Comparison of ENCODE assay signal across 3 cellular contexts in genomic region chr5:131754363-131754762, GRCh38.
TF ChIP-seq lines count a peak whose summit lies in the region.

No MANE protein-coding gene starts in this region.

TF ChIP-seq in GM12891, 5 proteins besides CTCF, POLR2A, EP300 and RAD21:
- TF ChIP-seq PAX5 (IDR thresholded peaks at IDR 0.05; ENCODE audit: insufficient read depth, low read length, severe bottlenecking) (no peak), SPI1 (IDR thresholded peaks at IDR 0.05; ENCODE audit: low read depth, low read length) (0 out of 2 replicates have a peak, but pooled peaks have one; percentile 27)

TF ChIP-seq in IMR-90, 13 proteins besides CTCF, POLR2A, EP300 and RAD21:
- TF ChIP-seq BHLHE40 (IDR thresholded peaks at IDR 0.05; ENCODE audit: low read depth, low read length) (no peak), FOS (IDR thresholded peaks at IDR 0.05; ENCODE audit: low read depth, low read length) (no peak), NFE2L2 (IDR thresholded peaks at IDR 0.05; ENCODE audit: low read depth, low read length) (no peak), RCOR1 (IDR thresholded peaks at IDR 0.05; ENCODE audit: insufficient replicate concordance, low read length) (no peak), MXI1 (IDR thresholded peaks at IDR 0.05; ENCODE audit: borderline replicate concordance, low read depth, low read length) (no peak), MAZ (IDR thresholded peaks at IDR 0.05; ENCODE audit: borderline replicate concordance, low read depth, low read length) (no peak), RFX5 (IDR thresholded peaks at IDR 0.05; ENCODE audit: low read depth, low read length) (no peak), CEBPB (IDR thresholded peaks at IDR 0.05; ENCODE audit: low read depth, low read length) (no peak), CHD1 (IDR thresholded peaks at IDR 0.05; ENCODE audit: low read depth, low read length) (no peak), SMC3 (IDR thresholded peaks at IDR 0.05; ENCODE audit: low read depth, low read length) (no peak), MAFK (IDR thresholded peaks at IDR 0.05; ENCODE audit: low read depth, low read length) (no peak)
- TF ChIP-seq, protein P1, sequence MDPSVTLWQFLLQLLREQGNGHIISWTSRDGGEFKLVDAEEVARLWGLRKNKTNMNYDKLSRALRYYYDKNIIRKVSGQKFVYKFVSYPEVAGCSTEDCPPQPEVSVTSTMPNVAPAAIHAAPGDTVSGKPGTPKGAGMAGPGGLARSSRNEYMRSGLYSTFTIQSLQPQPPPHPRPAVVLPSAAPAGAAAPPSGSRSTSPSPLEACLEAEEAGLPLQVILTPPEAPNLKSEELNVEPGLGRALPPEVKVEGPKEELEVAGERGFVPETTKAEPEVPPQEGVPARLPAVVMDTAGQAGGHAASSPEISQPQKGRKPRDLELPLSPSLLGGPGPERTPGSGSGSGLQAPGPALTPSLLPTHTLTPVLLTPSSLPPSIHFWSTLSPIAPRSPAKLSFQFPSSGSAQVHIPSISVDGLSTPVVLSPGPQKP (IDR thresholded peaks at IDR 0.05; ENCODE audit: borderline replicate concordance, low read depth, low read length): no peak
- TF ChIP-seq, protein P2, sequence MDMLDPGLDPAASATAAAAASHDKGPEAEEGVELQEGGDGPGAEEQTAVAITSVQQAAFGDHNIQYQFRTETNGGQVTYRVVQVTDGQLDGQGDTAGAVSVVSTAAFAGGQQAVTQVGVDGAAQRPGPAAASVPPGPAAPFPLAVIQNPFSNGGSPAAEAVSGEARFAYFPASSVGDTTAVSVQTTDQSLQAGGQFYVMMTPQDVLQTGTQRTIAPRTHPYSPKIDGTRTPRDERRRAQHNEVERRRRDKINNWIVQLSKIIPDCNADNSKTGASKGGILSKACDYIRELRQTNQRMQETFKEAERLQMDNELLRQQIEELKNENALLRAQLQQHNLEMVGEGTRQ (IDR thresholded peaks at IDR 0.05; ENCODE audit: low read depth, low read length): no peak

TF ChIP-seq in GM12878, 131 proteins besides CTCF, POLR2A, EP300 and RAD21:
- TF ChIP-seq SPI1 (IDR thresholded peaks at IDR 0.05; ENCODE audit: borderline replicate concordance, insufficient read depth, low read depth, low read length) (no peak), HDGF (IDR thresholded peaks at IDR 0.05) (no peak), ATF2 (IDR thresholded peaks at IDR 0.05; ENCODE audit: low read length) (no peak), CHD2 (IDR thresholded peaks at IDR 0.05; ENCODE audit: borderline replicate concordance, low read depth, low read length) (no peak), BACH1 (IDR thresholded peaks at IDR 0.05; ENCODE audit: borderline replicate concordance) (no peak), BMI1 (IDR thresholded peaks at IDR 0.05; ENCODE audit: borderline replicate concordance) (no peak), BCL11A (IDR thresholded peaks at IDR 0.05; ENCODE audit: low read depth, low read length) (no peak), NR2F1 (conservative IDR thresholded peaks at IDR 0.05) (no peak), EGR1 (IDR thresholded peaks at IDR 0.05; ENCODE audit: borderline replicate concordance in 1 of 2, low read depth in 2 of 2, low read length in 2 of 2) (no peak), ZBTB40 (IDR thresholded peaks at IDR 0.05; ENCODE audit: borderline replicate concordance) (no peak)
- TF ChIP-seq, protein P3, sequence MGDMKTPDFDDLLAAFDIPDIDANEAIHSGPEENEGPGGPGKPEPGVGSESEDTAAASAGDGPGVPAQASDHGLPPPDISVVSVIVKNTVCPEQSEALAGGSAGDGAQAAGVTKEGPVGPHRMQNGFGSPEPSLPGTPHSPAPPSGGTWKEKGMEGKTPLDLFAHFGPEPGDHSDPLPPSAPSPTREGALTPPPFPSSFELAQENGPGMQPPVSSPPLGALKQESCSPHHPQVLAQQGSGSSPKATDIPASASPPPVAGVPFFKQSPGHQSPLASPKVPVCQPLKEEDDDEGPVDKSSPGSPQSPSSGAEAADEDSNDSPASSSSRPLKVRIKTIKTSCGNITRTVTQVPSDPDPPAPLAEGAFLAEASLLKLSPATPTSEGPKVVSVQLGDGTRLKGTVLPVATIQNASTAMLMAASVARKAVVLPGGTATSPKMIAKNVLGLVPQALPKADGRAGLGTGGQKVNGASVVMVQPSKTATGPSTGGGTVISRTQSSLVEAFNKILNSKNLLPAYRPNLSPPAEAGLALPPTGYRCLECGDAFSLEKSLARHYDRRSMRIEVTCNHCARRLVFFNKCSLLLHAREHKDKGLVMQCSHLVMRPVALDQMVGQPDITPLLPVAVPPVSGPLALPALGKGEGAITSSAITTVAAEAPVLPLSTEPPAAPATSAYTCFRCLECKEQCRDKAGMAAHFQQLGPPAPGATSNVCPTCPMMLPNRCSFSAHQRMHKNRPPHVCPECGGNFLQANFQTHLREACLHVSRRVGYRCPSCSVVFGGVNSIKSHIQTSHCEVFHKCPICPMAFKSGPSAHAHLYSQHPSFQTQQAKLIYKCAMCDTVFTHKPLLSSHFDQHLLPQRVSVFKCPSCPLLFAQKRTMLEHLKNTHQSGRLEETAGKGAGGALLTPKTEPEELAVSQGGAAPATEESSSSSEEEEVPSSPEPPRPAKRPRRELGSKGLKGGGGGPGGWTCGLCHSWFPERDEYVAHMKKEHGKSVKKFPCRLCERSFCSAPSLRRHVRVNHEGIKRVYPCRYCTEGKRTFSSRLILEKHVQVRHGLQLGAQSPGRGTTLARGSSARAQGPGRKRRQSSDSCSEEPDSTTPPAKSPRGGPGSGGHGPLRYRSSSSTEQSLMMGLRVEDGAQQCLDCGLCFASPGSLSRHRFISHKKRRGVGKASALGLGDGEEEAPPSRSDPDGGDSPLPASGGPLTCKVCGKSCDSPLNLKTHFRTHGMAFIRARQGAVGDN (IDR thresholded peaks at IDR 0.05): no peak
- TF ChIP-seq, protein P4, sequence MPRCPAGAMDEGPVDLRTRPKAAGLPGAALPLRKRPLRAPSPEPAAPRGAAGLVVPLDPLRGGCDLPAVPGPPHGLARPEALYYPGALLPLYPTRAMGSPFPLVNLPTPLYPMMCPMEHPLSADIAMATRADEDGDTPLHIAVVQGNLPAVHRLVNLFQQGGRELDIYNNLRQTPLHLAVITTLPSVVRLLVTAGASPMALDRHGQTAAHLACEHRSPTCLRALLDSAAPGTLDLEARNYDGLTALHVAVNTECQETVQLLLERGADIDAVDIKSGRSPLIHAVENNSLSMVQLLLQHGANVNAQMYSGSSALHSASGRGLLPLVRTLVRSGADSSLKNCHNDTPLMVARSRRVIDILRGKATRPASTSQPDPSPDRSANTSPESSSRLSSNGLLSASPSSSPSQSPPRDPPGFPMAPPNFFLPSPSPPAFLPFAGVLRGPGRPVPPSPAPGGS (IDR thresholded peaks at IDR 0.05; ENCODE audit: borderline replicate concordance, insufficient read depth, low read depth, low read length, poor library complexity, severe bottlenecking): no peak
